In genomic region chr2:39778233-39778632, GRCh38 we compare ENCODE assay signal across 8 cellular contexts. TPM values are rescaled to one million over a fixed set of nuclear protein-coding genes. Genes with fewer than 3 reads are reported as not detected.
DNase-seq lines count a peak whose midpoint lies in the region; ATAC-seq and TF ChIP-seq lines count a peak whose summit lies in the region.

No MANE protein-coding gene starts in this region.

- H3K9me3 Mint-ChIP-seq in CD4-positive, alpha-beta memory T cell: no peaks in the 10 kb centered on the region

- no peaks in the 10 kb centered on the region for H3K36me3 ChIP-seq in CD4-positive, alpha-beta memory T cell (ENCODE audit: insufficient read depth, low read length)
- H3K36me3 ChIP-seq in breast epithelium (no peaks in the 10 kb centered on the region), mesodermal cell (ENCODE audit: control insufficient read depth, insufficient read depth, low read length) (peaks cover 10% of the 10 kb centered on the region)

- no peaks in the 10 kb centered on the region for H3K9me3 ChIP-seq in CD4-positive, alpha-beta memory T cell (ENCODE audit: control insufficient read depth in 1 of 2, low read length in 2 of 2)
- no peaks in the 10 kb centered on the region for H3K9me3 ChIP-seq in breast epithelium
- no peaks in the 10 kb centered on the region for H3K9me3 ChIP-seq in mesodermal cell (ENCODE audit: control insufficient read depth, low read length)

- H3K27ac Mint-ChIP-seq in CD4-positive, alpha-beta memory T cell: peak overlapping the region in 6 of 7 donors; percentile 17 to 96 (median 91)

- CTCF ChIA-PET in CD4-positive, alpha-beta memory T cell (lab: Charles Lee; ENCODE audit: partially characterized antibody): no interaction called here

- peaks cover 10 to 11% of the 10 kb centered on the region in 2 donors for H3K36me3 Mint-ChIP-seq in CD4-positive, alpha-beta memory T cell

- peaks cover 54% of the 10 kb centered on the region for H3K4me1 ChIP-seq in CD4-positive, alpha-beta memory T cell (ENCODE audit: insufficient read depth, low read length)
- H3K4me1 ChIP-seq in breast epithelium: peaks cover 0 to 6% of the 10 kb centered on the region in 2 donors
- H3K4me1 ChIP-seq in mesodermal cell (ENCODE audit: control insufficient read depth, insufficient read depth, low read length, poor library complexity, severe bottlenecking): peaks cover 3% of the 10 kb centered on the region

- no peak for TF ChIP-seq POLR2A in breast epithelium (IDR thresholded peaks at IDR 0.05)

- POLR2A ChIA-PET in CD4-positive, alpha-beta memory T cell (lab: Charles Lee; ENCODE audit: partially characterized antibody): no interaction called here

- peaks cover 41 to 67% (median 57%) of the 10 kb centered on the region in 4 donors for H3K4me1 Mint-ChIP-seq in CD4-positive, alpha-beta memory T cell

- DNase-seq in CD4-positive, alpha-beta memory T cell: no peak
- DNase-seq in breast epithelium (ENCODE audit: low spot score in 2 of 2) (no peak), DMS79 (lab: John Stamatoyannopoulos, UW) (no peak), activated gamma-delta T cell treated with Interleukin-2 at 50 U/mL for 16 hours (no peak)

- no peaks in the 10 kb centered on the region for H3K27me3 Mint-ChIP-seq in CD4-positive, alpha-beta memory T cell

- H3K27me3 ChIP-seq in CD4-positive, alpha-beta memory T cell (ENCODE audit: insufficient read depth, low read length): no peaks in the 10 kb centered on the region
- no peaks in the 10 kb centered on the region for H3K27me3 ChIP-seq in breast epithelium

- WGBS in mesodermal cell (ENCODE audit: insufficient coverage in 2 of 2), 2 experiments: 60% methylated on average over 1 of the region's 2 CpGs; no CpG with 5 or more reads in 1 of the 2 experiments

- H3K27ac ChIP-seq in CD4-positive, alpha-beta memory T cell (ENCODE audit: low read depth, low read length): peak overlapping the region; percentile 53
- peak overlapping the region; percentile 91 to 94 for H3K27ac ChIP-seq in breast epithelium
- H3K27ac ChIP-seq in mesodermal cell (ENCODE audit: low read depth, low read length, severe bottlenecking): no peak overlapping the region

- intact Hi-C loops in CD4-positive, alpha-beta memory T cell (cut with micrococcal nuclease): loop anchor here (5.0 kb wide), 1 partner anchor 341 kb away; the partner anchor contains the start of gene MAP4K3
- intact Hi-C loops in breast epithelium (cut with DNase I; ENCODE audit: low total_unique reads): no loop called here

- ATAC-seq in HG03354 (IDR thresholded peaks at IDR 0.05; ENCODE audit: poor library complexity, severe bottlenecking, unreplicated experiment) (peak; percentile 2), HG02678 (IDR thresholded peaks at IDR 0.05; ENCODE audit: unreplicated experiment) (no peak)
- ATAC-seq in activated CD4-positive, CD25-positive, alpha-beta regulatory T cell treated with anti-CD3 and anti-CD28 coated beads, Interleukin-2, amount 50 U/mL, for 24 hours: no peak

- TF ChIP-seq CTCF in breast epithelium (IDR thresholded peaks at IDR 0.05): no peak

- peak overlapping the region; percentile 92 to 98 (median 94) for H3K4me3 Mint-ChIP-seq in CD4-positive, alpha-beta memory T cell

- H3K4me3 ChIP-seq in CD4-positive, alpha-beta memory T cell (ENCODE audit: low read length in 2 of 2): peak overlapping the region; percentile 83 to 89
- H3K4me3 ChIP-seq in breast epithelium: peak overlapping the region; percentile 83 to 98 (median 87)
- peak overlapping the region; percentile 58 for H3K4me3 ChIP-seq in mesodermal cell (ENCODE audit: extremely low read depth, insufficient read depth, low read length, poor library complexity, severe bottlenecking)

RNA-seq across cellular contexts. Expression of gene THUMPD2, which starts 0.8 kb away (rescaled TPM):
- 10 to 100 TPM in 1 of 2 experiments, 1 to 10 TPM in 1; 7.2 to 11.6 TPM for total RNA-seq in CD4-positive, alpha-beta memory T cell
- polyA plus RNA-seq in CD4-positive, alpha-beta memory T cell: 1 to 10 TPM; 5.6 to 9.5 TPM
- 10 to 100 TPM in 2 of 3 donors, 1 to 10 TPM in 1; 8.3 to 38.2 (median 22.0) TPM for total RNA-seq in breast epithelium
- polyA plus RNA-seq in mesodermal cell (2013, experiment 1 of 2): 5.9 TPM
- 10.4 TPM for polyA plus RNA-seq in mesodermal cell (2013, experiment 2 of 2)
